In the genomic region with DNA sequence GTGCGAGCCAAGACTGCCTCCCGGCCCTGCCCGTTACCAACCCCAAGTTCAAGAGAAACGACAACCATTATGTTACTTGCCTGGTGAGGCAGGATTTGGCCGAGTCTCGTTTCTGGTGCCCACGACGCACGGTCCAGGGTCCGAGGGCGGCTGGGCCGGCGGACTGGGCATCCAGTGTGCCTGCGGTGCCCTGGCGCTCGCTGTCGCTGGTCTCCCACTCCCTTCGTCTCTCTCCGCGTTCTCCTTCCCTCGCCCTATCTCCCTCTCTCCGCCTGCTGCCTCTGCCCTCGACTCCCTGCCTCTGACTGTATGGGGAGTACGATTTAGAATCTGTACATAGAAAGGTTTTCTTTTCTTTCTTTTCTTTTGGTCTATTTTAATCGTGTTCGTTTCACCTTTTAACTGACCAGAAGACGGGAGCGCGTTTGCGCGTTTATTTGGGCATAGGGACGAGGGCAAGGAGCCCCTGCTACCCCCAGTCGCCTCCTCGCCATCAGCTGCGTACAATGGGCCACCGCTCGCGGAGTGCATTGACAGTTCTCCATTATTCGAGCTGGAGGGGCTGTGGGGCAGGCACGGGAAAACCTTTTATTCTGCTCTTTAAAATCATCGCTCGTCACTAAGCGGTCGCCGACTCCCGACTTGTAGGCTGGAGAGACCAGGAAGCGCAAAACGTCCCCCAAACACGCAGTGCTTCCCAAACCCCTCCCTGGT, we compare ENCODE assay signal across 8 cellular contexts. TPM values are rescaled to one million over a fixed set of nuclear protein-coding genes. Genes with fewer than 3 reads are reported as not detected.
A peak's percentile ranks its signal among the peaks of the same experiment; 100 is the strongest.
DNase-seq lines count a peak whose midpoint lies in the region; ATAC-seq and TF ChIP-seq lines count a peak whose summit lies in the region.

No MANE protein-coding gene starts in this region.

- no peak overlapping the region for H3K27ac Mint-ChIP-seq in activated CD4-positive, alpha-beta memory T cell treated with anti-CD3 and anti-CD28 coated beads, Interleukin-2, amount 10 ng/mL, durations not matched to agents 7 days and 5 days

- H3K27me3 Mint-ChIP-seq in activated CD4-positive, alpha-beta memory T cell treated with anti-CD3 and anti-CD28 coated beads, Interleukin-2, amount 10 ng/mL, durations not matched to agents 7 days and 5 days, result peaks cover 49% of the 10 kb centered on the region

- H3K9me3 Mint-ChIP-seq in activated CD4-positive, alpha-beta memory T cell treated with anti-CD3 and anti-CD28 coated beads, Interleukin-2, amount 10 ng/mL, durations not matched to agents 7 days and 5 days, result no peaks in the 10 kb centered on the region

- DNase-seq in GM12864 (ENCODE audit: low read depth), result no peak
- no peak for DNase-seq in activated CD4-positive, alpha-beta memory T cell treated with anti-CD3 and anti-CD28 coated beads, Interleukin-2, amount 10 ng/mL, durations not matched to agents 7 days and 5 days
- no peak for DNase-seq in right atrium auricular region (ENCODE audit: low spot score)
- DNase-seq in smooth muscle cell (lab: John Stamatoyannopoulos, UW; ENCODE audit: unreplicated experiment), result no peak
- DNase-seq in activated CD4-positive, alpha-beta T cell treated with anti-CD3 and anti-CD28 coated beads for 4 hours, result no peak
- DNase-seq in mucosa of gallbladder (ENCODE audit: low spot score), result no peak

- CTCF ChIA-PET in activated CD4-positive, alpha-beta memory T cell treated with anti-CD3 and anti-CD28 coated beads, Interleukin-2, amount 10 ng/mL, durations not matched to agents 7 days and 5 days (lab: Charles Lee), result interaction anchor here (1.2 kb wide), 1 partner anchor 17 kb away, joined by 3 read pairs; no protein-coding TSS in a partner anchor

- peak overlapping the region; percentile 91 for H3K27ac ChIP-seq in 22Rv1
- peak overlapping the region; percentile 76 to 85 for H3K27ac ChIP-seq in right atrium auricular region
- no peak overlapping the region for H3K27ac ChIP-seq in smooth muscle cell (ENCODE audit: low read depth)

- no peak for ATAC-seq in GM18517 (IDR thresholded peaks at IDR 0.05; ENCODE audit: unreplicated experiment)

- WGBS in smooth muscle cell (ENCODE audit: low lambda C conversion rate), result under 1% methylated on average over 49 of the region's 49 CpGs

- H3K9ac ChIP-seq in smooth muscle cell (ENCODE audit: low read depth), result peak overlapping the region; percentile 36

- H3K4me1 ChIP-seq in right atrium auricular region (peaks cover 0 to 30% of the 10 kb centered on the region in 2 donors), smooth muscle cell (ENCODE audit: low read depth) (peaks cover 37% of the 10 kb centered on the region)

- peak overlapping the region; percentile 66 for H3K4me3 Mint-ChIP-seq in activated CD4-positive, alpha-beta memory T cell treated with anti-CD3 and anti-CD28 coated beads, Interleukin-2, amount 10 ng/mL, durations not matched to agents 7 days and 5 days

- H3K4me2 ChIP-seq in smooth muscle cell, result peak overlapping the region; percentile 98

- peak overlapping the region; percentile 40 for H3K4me3 ChIP-seq in GM12864 (ENCODE audit: low read depth, low read length)
- H3K4me3 ChIP-seq in right atrium auricular region, result peak overlapping the region; percentile 66 to 72
- H3K4me3 ChIP-seq in smooth muscle cell, result peak overlapping the region; percentile 79

- peak overlapping the region; percentile 95 for H2AFZ ChIP-seq in smooth muscle cell (ENCODE audit: low read depth)

- TF ChIP-seq CTCF in 22Rv1 (IDR thresholded peaks at IDR 0.05), result no peak
- no peak for TF ChIP-seq CTCF in GM12864 (IDR thresholded peaks at IDR 0.05; ENCODE audit: low read depth, low read length, missing control alignments)
- TF ChIP-seq CTCF in right atrium auricular region (IDR thresholded peaks at IDR 0.05), result no peak
- no peak for TF ChIP-seq CTCF in smooth muscle cell (IDR thresholded peaks at IDR 0.05; ENCODE audit: borderline replicate concordance, insufficient read depth, poor library complexity, severe bottlenecking)

- H3K79me2 ChIP-seq in smooth muscle cell (ENCODE audit: low read depth), result peaks cover 4% of the 10 kb centered on the region

- peaks cover 12% of the 10 kb centered on the region for H4K20me1 ChIP-seq in smooth muscle cell (ENCODE audit: low read depth)

- H3K4me1 Mint-ChIP-seq in activated CD4-positive, alpha-beta memory T cell treated with anti-CD3 and anti-CD28 coated beads, Interleukin-2, amount 10 ng/mL, durations not matched to agents 7 days and 5 days, result peaks cover 20% of the 10 kb centered on the region

- peaks cover 6% of the 10 kb centered on the region for H3F3A ChIP-seq in smooth muscle cell (ENCODE audit: low read depth)

- no peaks in the 10 kb centered on the region for H3K9me3 ChIP-seq in right atrium auricular region
- H3K9me3 ChIP-seq in smooth muscle cell (replicated peaks; ENCODE audit: low read depth), result no peaks in the 10 kb centered on the region

- no peaks in the 10 kb centered on the region for H3K36me3 ChIP-seq in right atrium auricular region
- no peaks in the 10 kb centered on the region for H3K36me3 ChIP-seq in smooth muscle cell (ENCODE audit: low read depth)

- no peaks in the 10 kb centered on the region for H3K36me3 Mint-ChIP-seq in activated CD4-positive, alpha-beta memory T cell treated with anti-CD3 and anti-CD28 coated beads, Interleukin-2, amount 10 ng/mL, durations not matched to agents 7 days and 5 days (ENCODE audit: low read depth)

- no peaks in the 10 kb centered on the region for H3K27me3 ChIP-seq in right atrium auricular region
- peaks cover 55% of the 10 kb centered on the region for H3K27me3 ChIP-seq in smooth muscle cell (ENCODE audit: low read depth)

- POLR2A ChIA-PET in activated CD4-positive, alpha-beta memory T cell treated with anti-CD3 and anti-CD28 coated beads, Interleukin-2, amount 10 ng/mL, durations not matched to agents 7 days and 5 days (lab: Charles Lee), result interaction anchor here (0.7 kb wide), 1 partner anchor 1981 kb away, joined by 3 read pairs; no protein-coding TSS in a partner anchor

RNA-seq across cellular contexts. Expression of a gene that starts 0.5 kb away (rescaled TPM):
- not detected for total RNA-seq in activated CD4-positive, alpha-beta memory T cell treated with anti-CD3 and anti-CD28 coated beads, Interleukin-2, amount 10 ng/mL, durations not matched to agents 7 days and 5 days
- total RNA-seq in right atrium auricular region, result 10 to 100 TPM in 1 of 2 donors, 1 to 10 TPM in 1; 7.1 to 11.0 TPM
- 18.7 and 31.0 TPM in 2 replicates for total RNA-seq in smooth muscle cell
- polyA plus RNA-seq in smooth muscle cell, result 22.9 and 26.1 TPM in 2 replicates
- 29.5 TPM for total RNA-seq in mucosa of gallbladder

RNA-seq across cellular contexts. Expression of a gene that starts 2.5 kb away (rescaled TPM):
- not detected for total RNA-seq in activated CD4-positive, alpha-beta memory T cell treated with anti-CD3 and anti-CD28 coated beads, Interleukin-2, amount 10 ng/mL, durations not matched to agents 7 days and 5 days
- total RNA-seq in right atrium auricular region (10 to 100 TPM; 35.3 to 37.6 TPM), smooth muscle cell (8.2 and 22.5 TPM in 2 replicates), mucosa of gallbladder (162 TPM)
- 5.9 and 6.0 TPM in 2 replicates for polyA plus RNA-seq in smooth muscle cell

Comparison
In these comparisons a context has a peak if more than half of its experiments do, and no peak if none do; other contexts are left out.
1. RNA of a gene that starts 0.5 kb away (total RNA-seq): 29.5 TPM in mucosa of gallbladder (single experiment), 18.7 to 31.0 TPM in smooth muscle cell and 7.1 to 11.0 TPM in right atrium auricular region; not detected in activated CD4-positive, alpha-beta memory T cell treated with anti-CD3 and anti-CD28 coated beads, Interleukin-2, amount 10 ng/mL, durations not matched to agents 7 days and 5 days; every median in the first group is over 4 times any median in the second.
2. Peak in every context shown above with its lines, with median percentiles within 50 percentile points of each other: H3K4me3 ChIP-seq.